In the genomic region with DNA sequence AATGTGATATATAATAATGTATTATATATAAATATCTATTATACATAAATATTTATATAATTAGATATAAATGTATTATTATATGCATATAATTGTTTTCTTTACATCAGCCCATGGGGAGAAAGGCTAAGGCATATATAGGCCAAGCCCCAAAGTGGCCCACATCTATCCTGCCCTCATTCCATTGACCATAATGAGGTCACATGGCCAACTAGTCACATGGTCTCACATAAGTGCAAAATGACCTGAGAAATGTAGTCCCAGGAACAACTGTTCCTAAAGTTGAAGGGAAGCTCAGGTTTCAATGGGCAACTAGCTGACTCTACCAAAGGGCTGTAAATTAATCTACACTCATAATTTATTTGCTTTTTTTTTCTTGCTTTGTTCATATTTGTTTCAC, we compare ENCODE assay signal across 34 cellular contexts. TPM values are rescaled to one million over a fixed set of nuclear protein-coding genes. Genes with fewer than 3 reads are reported as not detected.
"Had no signal": no experiment of that assay in that cellular context is flagged by ENCODE, and none has a peak within 500 bp of the region (broad histone marks: within the 10 kb centered on the region; RNA-seq: fewer than 3 reads in every experiment).

No MANE protein-coding gene starts in this region.

- H3K27me3 ChIP-seq: brain microvascular endothelial cell, gastrocnemius medialis, tibial nerve had no signal

- H3K4me3 ChIP-seq: gastrocnemius medialis, psoas muscle, sigmoid colon, tibial nerve had no signal

- H3K4me1 Mint-ChIP-seq: activated CD4-positive, alpha-beta T cell treated with anti-CD3 and anti-CD28 coated beads, Interleukin-2, amount 10 ng/mL, durations not matched to agents 24 days and 14 days; activated T-helper 17 cell treated with anti-CD3 and anti-CD28 coated beads, Interleukin-2, amount 50 U/mL, for 72 hours; mesothelial cell of epicardium; neural crest cell had no signal

- H3K79me2 ChIP-seq: parathyroid adenoma had no signal

- H3K27ac Mint-ChIP-seq: activated CD4-positive, alpha-beta T cell treated with anti-CD3 and anti-CD28 coated beads, Interleukin-2, amount 10 ng/mL, durations not matched to agents 24 days and 14 days; activated CD8-positive, alpha-beta T cell treated with anti-CD3 and anti-CD28 coated beads for 36 hours; activated T-helper 17 cell treated with anti-CD3 and anti-CD28 coated beads, Interleukin-2, amount 50 U/mL, for 72 hours; effector memory CD8-positive, alpha-beta T cell; mesothelial cell of epicardium; T-helper 17 cell had no signal

- H3K36me3 ChIP-seq: brain microvascular endothelial cell, gastrocnemius medialis, sigmoid colon, tibial nerve, WERI-Rb-1 had no signal

- H3K9me3 Mint-ChIP-seq: activated CD4-positive, alpha-beta T cell treated with anti-CD3 and anti-CD28 coated beads, Interleukin-2, amount 10 ng/mL, durations not matched to agents 24 days and 14 days; activated T-helper 17 cell treated with anti-CD3 and anti-CD28 coated beads, Interleukin-2, amount 50 U/mL, for 72 hours had no signal

- H3K36me3 Mint-ChIP-seq: mesothelial cell of epicardium had no signal

- H3K27me3 Mint-ChIP-seq: activated CD4-positive, alpha-beta T cell treated with anti-CD3 and anti-CD28 coated beads, Interleukin-2, amount 10 ng/mL, durations not matched to agents 24 days and 14 days; T-helper 17 cell had no signal

- ATAC-seq: activated CD8-positive, alpha-beta T cell treated with anti-CD3 and anti-CD28 coated beads for 36 hours; activated T-cell treated with anti-CD3 and anti-CD28 coated beads, Interleukin-2, amount 50 U/mL, for 4 hours; activated T-helper 17 cell treated with anti-CD3 and anti-CD28 coated beads, Interleukin-2, amount 50 U/mL, for 72 hours; effector memory CD8-positive, alpha-beta T cell; gastrocnemius medialis; left cardiac atrium; naive thymus-derived CD8-positive, alpha-beta T cell; psoas muscle; T-helper 17 cell had no signal

- DNase-seq: activated CD4-positive, alpha-beta T cell treated with anti-CD3 and anti-CD28 coated beads, Interleukin-2, amount 10 ng/mL, durations not matched to agents 24 days and 14 days; activated CD4-positive, CD25-positive, alpha-beta regulatory T cell treated with anti-CD3 and anti-CD28 coated beads, Interleukin-2, amount 50 U/mL, for 72 hours; activated CD8-positive, alpha-beta T cell treated with anti-CD3 and anti-CD28 coated beads for 36 hours; activated gamma-delta T cell treated with Interleukin-2 at 50 U/mL for 16 hours; activated naive CD4-positive, alpha-beta T cell treated with anti-CD3 and anti-CD28 coated beads, Interleukin-2, amount 50 U/mL, for 16 hours; activated T-cell treated with anti-CD3 and anti-CD28 coated beads, Interleukin-2, amount 50 U/mL, for 4 hours; amniotic stem cell; brain microvascular endothelial cell; cortex of kidney; effector memory CD8-positive, alpha-beta T cell; erythroblast; gastrocnemius medialis; glutamatergic neuron; left cardiac atrium; mammary epithelial cell; naive thymus-derived CD8-positive, alpha-beta T cell; nucleus accumbens; psoas muscle; sigmoid colon; small intestine; stimulated activated naive CD4-positive, alpha-beta T cell; T-helper 17 cell; T1000; WERI-Rb-1 had no signal

- H3K9me3 ChIP-seq: gastrocnemius medialis, psoas muscle had no signal

- H3K4me1 ChIP-seq: gastrocnemius medialis, parathyroid adenoma, psoas muscle, sigmoid colon, tibial nerve had no signal

- H3K4me3 Mint-ChIP-seq: activated CD4-positive, alpha-beta T cell treated with anti-CD3 and anti-CD28 coated beads, Interleukin-2, amount 10 ng/mL, durations not matched to agents 24 days and 14 days; activated CD8-positive, alpha-beta T cell treated with anti-CD3 and anti-CD28 coated beads for 36 hours; activated T-cell treated with anti-CD3 and anti-CD28 coated beads, Interleukin-2, amount 50 U/mL, for 4 hours; activated T-helper 17 cell treated with anti-CD3 and anti-CD28 coated beads, Interleukin-2, amount 50 U/mL, for 72 hours; effector memory CD8-positive, alpha-beta T cell; mesothelial cell of epicardium; naive thymus-derived CD8-positive, alpha-beta T cell; neural crest cell; T-helper 17 cell had no signal

- H3K9ac ChIP-seq: parathyroid adenoma had no signal

- H3K27ac ChIP-seq: brain microvascular endothelial cell, gastrocnemius medialis, parathyroid adenoma, psoas muscle, sigmoid colon, tibial nerve, WERI-Rb-1 had no signal

- H2AFZ ChIP-seq: parathyroid adenoma had no signal

RNA-seq across cellular contexts. Expression of a gene that starts 14.5 kb away (rescaled TPM):
- total RNA-seq: activated CD4-positive, alpha-beta T cell treated with anti-CD3 and anti-CD28 coated beads, Interleukin-2, amount 10 ng/mL, durations not matched to agents 24 days and 14 days; activated CD8-positive, alpha-beta T cell treated with anti-CD3 and anti-CD28 coated beads for 36 hours; activated T-cell treated with anti-CD3 and anti-CD28 coated beads, Interleukin-2, amount 50 U/mL, for 4 hours; activated T-helper 17 cell treated with anti-CD3 and anti-CD28 coated beads, Interleukin-2, amount 50 U/mL, for 72 hours; astrocyte; cardiac septum; chondrocyte; gastrocnemius medialis; liver; mammary epithelial cell; mesothelial cell of epicardium; naive thymus-derived CD8-positive, alpha-beta T cell; neural crest cell; psoas muscle; sigmoid colon; T-helper 17 cell; tibial nerve had no signal
- polyA plus RNA-seq: keratinocyte; liver; mammary epithelial cell; naive thymus-derived CD8-positive, alpha-beta T cell; psoas muscle; sigmoid colon; small intestine had no signal

RNA-seq across cellular contexts. Expression of a gene that starts 14.8 kb away (rescaled TPM):
- total RNA-seq: activated CD4-positive, alpha-beta T cell treated with anti-CD3 and anti-CD28 coated beads, Interleukin-2, amount 10 ng/mL, durations not matched to agents 24 days and 14 days; tibial nerve had no signal
